In the genomic region with DNA sequence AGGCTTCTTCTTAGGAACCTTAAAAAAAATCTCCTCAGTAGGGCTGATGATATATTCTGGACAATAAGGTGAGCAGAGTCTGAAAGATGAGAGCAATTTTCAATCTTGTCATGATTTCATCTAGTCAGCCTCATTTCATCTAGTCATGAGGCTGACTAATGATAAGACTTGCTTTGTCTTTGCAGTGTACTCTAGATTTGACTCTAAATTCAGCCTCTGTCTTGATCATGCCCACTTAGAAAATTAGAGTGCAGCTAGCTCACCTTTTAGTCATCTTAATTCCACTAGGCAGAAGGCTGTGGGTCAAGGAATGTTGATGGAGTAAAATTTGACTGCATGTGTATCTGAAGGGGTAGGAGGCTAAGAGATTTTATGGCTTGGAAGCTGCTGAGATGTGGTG, we compare ENCODE assay signal across 25 cellular contexts. TPM values are rescaled to one million over a fixed set of nuclear protein-coding genes. Genes with fewer than 3 reads are reported as not detected.
DNase-seq lines count a peak whose midpoint lies in the region; ATAC-seq and TF ChIP-seq lines count a peak whose summit lies in the region.
"Had no signal": no experiment of that assay in that cellular context is flagged by ENCODE, and none has a peak within 500 bp of the region (broad histone marks: within the 10 kb centered on the region; RNA-seq: fewer than 3 reads in every experiment).

No MANE protein-coding gene starts in this region.

- no peaks in the 10 kb centered on the region for H3K79me2 ChIP-seq in GM23248 (ENCODE audit: insufficient read depth)

- H3F3A ChIP-seq in GM23248 (ENCODE audit: insufficient read depth) = no peaks in the 10 kb centered on the region

- DNase-seq in GM23248 = peak; percentile 20
- peak; percentile 20 for DNase-seq in HT-29 (ENCODE audit: low spot score)
- no peak for DNase-seq in body of pancreas
- peak; percentile 58 for DNase-seq in kidney tubule cell (ENCODE audit: low spot score)
- no peak for DNase-seq in NCI-H510A (lab: John Stamatoyannopoulos, UW)
- DNase-seq in effector memory CD4-positive, alpha-beta T cell = no peak
- DNase-seq: activated CD4-positive, CD25-positive, alpha-beta regulatory T cell treated with anti-CD3 and anti-CD28 coated beads, Interleukin-2, amount 50 U/mL, for 72 hours; activated naive CD4-positive, alpha-beta T cell treated with anti-CD3 and anti-CD28 coated beads for 36 hours; activated T-cell treated with anti-CD3 and anti-CD28 coated beads, Interleukin-2, amount 50 U/mL, for 4 hours; amniotic stem cell; CD4-positive, alpha-beta T cell; glutamatergic neuron; NCI-H1417 treated with DMSO at 0.1 percent for 48 hours; NCI-H2107; NCI-H524; NK-92 treated with Interleukin-12 subunit alpha and Interleukin-12 subunit beta, amount 100 ng/mL, for 24 hours; posterior cingulate gyrus; trophoblast cell had no signal

- H3K4me3 ChIP-seq in GM23248 (no peak overlapping the region), body of pancreas (no peak overlapping the region)
- no peak overlapping the region for H3K4me3 ChIP-seq in effector memory CD4-positive, alpha-beta T cell (ENCODE audit: insufficient read depth, low read depth, low read length, poor library complexity, severe bottlenecking)
- H3K4me3 ChIP-seq: coronary artery, neural progenitor cell had no signal

- no peak overlapping the region for H3K4me2 ChIP-seq in GM23248 (ENCODE audit: unreplicated experiment)
- H3K4me2 ChIP-seq: neural progenitor cell had no signal

- ATAC-seq in body of pancreas = no peak
- ATAC-seq in GM21423 (IDR thresholded peaks at IDR 0.05; ENCODE audit: unreplicated experiment) = no peak
- ATAC-seq: Panc1, sciatic nerve had no signal

- no peaks in the 10 kb centered on the region for H3K9me2 ChIP-seq in GM23248 (ENCODE audit: insufficient read depth)

- no peaks in the 10 kb centered on the region for H3K9me3 ChIP-seq in GM23248 (ENCODE audit: low read depth)
- H3K9me3 ChIP-seq in body of pancreas = no peaks in the 10 kb centered on the region
- H3K9me3 ChIP-seq in effector memory CD4-positive, alpha-beta T cell (ENCODE audit: control insufficient read depth, low read length) = no peaks in the 10 kb centered on the region

- H3K36me3 ChIP-seq in GM23248 (ENCODE audit: low read depth) (no peaks in the 10 kb centered on the region), body of pancreas (replicated peaks in 1 of 2; ENCODE audit: insufficient read depth in 1 of 2, low read depth in 2 of 2) (no peaks in the 10 kb centered on the region)
- no peaks in the 10 kb centered on the region for H3K36me3 ChIP-seq in effector memory CD4-positive, alpha-beta T cell (ENCODE audit: control insufficient read depth, insufficient read depth, low read length)
- H3K36me3 ChIP-seq: neural progenitor cell had no signal

- H3K27me3 ChIP-seq in GM23248 (replicated peaks; ENCODE audit: insufficient read depth) = no peaks in the 10 kb centered on the region
- H3K27me3 ChIP-seq in body of pancreas = no peaks in the 10 kb centered on the region
- peaks cover 4% of the 10 kb centered on the region for H3K27me3 ChIP-seq in effector memory CD4-positive, alpha-beta T cell (replicated peaks; ENCODE audit: control insufficient read depth, insufficient read depth, low read length, poor library complexity, severe bottlenecking)
- H3K27me3 ChIP-seq: neural progenitor cell had no signal

- H3K4me1 ChIP-seq in GM23248 (ENCODE audit: insufficient read depth) (peaks cover 6% of the 10 kb centered on the region; the same call in 1 of the 2 replicates), body of pancreas (peaks cover 20% of the 10 kb centered on the region)
- no peaks in the 10 kb centered on the region for H3K4me1 ChIP-seq in effector memory CD4-positive, alpha-beta T cell (ENCODE audit: control insufficient read depth, insufficient read depth, low read length, poor library complexity, severe bottlenecking)

- intact Hi-C loops in body of pancreas (cut with DNase I) = no loop called here

- TF ChIP-seq CTCF in body of pancreas (IDR thresholded peaks at IDR 0.05) = no peak

- no peaks in the 10 kb centered on the region for H4K20me1 ChIP-seq in GM23248 (ENCODE audit: insufficient read depth)

- no peak overlapping the region for H3K9ac ChIP-seq in GM23248
- H3K9ac ChIP-seq: neural progenitor cell had no signal

- H3K27ac ChIP-seq in GM23248 (no peak overlapping the region), body of pancreas (peak overlapping the region in 3 of 4 donors; percentile 58 to 90 (median 90))
- no peak overlapping the region for H3K27ac ChIP-seq in effector memory CD4-positive, alpha-beta T cell (ENCODE audit: insufficient read depth, low read length, poor library complexity, severe bottlenecking)
- H3K27ac ChIP-seq: coronary artery, neural progenitor cell had no signal

- H2AFZ ChIP-seq in GM23248 = no peak overlapping the region
- H2AFZ ChIP-seq: neural progenitor cell had no signal

- TF ChIP-seq POLR2A in body of pancreas (IDR thresholded peaks at IDR 0.05) = no peak

- in situ Hi-C loops in GM23248 (cut with MboI) = no loop called here

RNA-seq across cellular contexts. Expression of gene EHF, which starts 5.5 kb away (rescaled TPM):
- total RNA-seq in GM23248 (2014; rRNA removed; shearing (Covaris generic)) = not detected in 2 replicates
- polyA plus RNA-seq in GM23248 (2016; fragmentation: Nextera tagmentation; extraction: Ambion mirVana) = not detected in 2 replicates
- 258 and 320 TPM in 2 replicates for total RNA-seq in HT-29 (2014; rRNA removed; shearing (Covaris generic))
- total RNA-seq in body of pancreas = 10 to 100 TPM; 21.4 to 40.5 TPM
- total RNA-seq: activated naive CD4-positive, alpha-beta T cell treated with anti-CD3 and anti-CD28 coated beads for 36 hours; CD4-positive, alpha-beta T cell; H4; lung microvascular endothelial cell had no signal

Comparison
In these comparisons a context has a peak if more than half of its experiments do, and no peak if none do; other contexts are left out.
1. DNase-seq: peak in GM23248 (single experiment), HT-29 (single experiment) and kidney tubule cell (single experiment); none in body of pancreas (0 of 4), NCI-H510A (single experiment) and effector memory CD4-positive, alpha-beta T cell (0 of 3).
2. H3K27ac ChIP-seq: peak in body of pancreas (3 of 4); none in GM23248 (single experiment) and effector memory CD4-positive, alpha-beta T cell (single experiment).
3. RNA of gene EHF, which starts 5.5 kb away (total RNA-seq): 258 to 320 TPM in HT-29 and 21.4 to 40.5 TPM in body of pancreas; not detected in GM23248; every median in the first group is over 10 times any median in the second.